8 cellular contexts compared by ENCODE assay signal in the genomic region with DNA sequence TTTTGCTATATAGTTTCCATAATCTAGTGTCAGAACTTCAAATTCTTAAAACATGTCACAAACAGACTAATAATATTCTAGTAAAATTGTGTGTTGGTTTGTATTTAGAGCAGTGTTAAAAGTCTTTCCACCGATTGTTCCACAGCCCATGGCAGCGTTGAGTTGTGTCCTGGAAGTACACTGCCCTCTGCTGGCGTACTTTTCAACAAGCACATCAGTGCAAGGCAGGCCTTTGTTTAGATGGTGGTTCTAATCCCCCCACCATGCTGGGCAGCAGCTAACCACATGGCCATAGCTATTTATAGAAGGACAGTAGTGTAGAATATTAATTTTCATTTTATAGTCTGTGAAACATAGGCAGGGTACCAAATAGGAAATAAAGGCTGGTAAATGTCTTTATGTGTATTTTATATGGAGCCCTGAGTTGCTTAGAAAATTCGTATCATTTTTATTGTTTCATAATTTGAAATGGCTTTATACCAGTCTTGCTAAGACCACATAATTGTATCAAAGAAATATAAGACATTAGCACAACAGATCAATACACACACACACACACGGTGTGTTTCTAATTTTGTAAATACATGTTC.
DNase-seq lines count a peak whose midpoint lies in the region; ATAC-seq and TF ChIP-seq lines count a peak whose summit lies in the region.

No MANE protein-coding gene starts in this region.

- intact Hi-C loops in PC-9 (cut with micrococcal nuclease; ENCODE audit: unreplicated experiment), result loop anchor here (1.0 kb wide), 3 partner anchors 145 to 964 kb away; no protein-coding TSS in a partner anchor

- H2AFZ ChIP-seq in Karpas-422 (ENCODE audit: low read length) (no peak overlapping the region; the same call in 1 of the 2 replicates), PC-9 (no peak overlapping the region), neuronal stem cell (ENCODE audit: low read length) (no peak overlapping the region)

- H3K27ac ChIP-seq in Karpas-422 (ENCODE audit: low read length), result no peak overlapping the region
- H3K27ac ChIP-seq in PC-9, result no peak overlapping the region
- H3K27ac ChIP-seq in neuronal stem cell (replicated peaks; ENCODE audit: low read length), result no peak overlapping the region

- POLR2A ChIA-PET in PC-9 (lab: Charles Lee; ENCODE audit: unreplicated experiment), result no interaction called here

- BruUV-seq in PC-9 (replicated peaks; lab: Mats Ljungman, UMichigan), result no TSS peak

- no peak overlapping the region for H2BK5ac ChIP-seq in neuronal stem cell (ENCODE audit: low read length)

- CTCF ChIA-PET in PC-9 (lab: Charles Lee), result interaction anchor here (1.0 to 1.3 kb wide), 2 partner anchors 146 to 156 kb away, joined by 3 read pairs; no protein-coding TSS in a partner anchor

- H3K36me3 ChIP-seq in Karpas-422 (ENCODE audit: insufficient read depth, low read length) (no peaks in the 10 kb centered on the region), PC-9 (ENCODE audit: low read depth) (no peaks in the 10 kb centered on the region), neuronal stem cell (replicated peaks in 1 of 2; ENCODE audit: control insufficient read depth in 2 of 2, insufficient read depth in 2 of 2, low read length in 2 of 2) (no peaks in the 10 kb centered on the region)

- no peak overlapping the region for H3K4ac ChIP-seq in neuronal stem cell (ENCODE audit: low read length)

- H3K27me3 ChIP-seq in Karpas-422 (ENCODE audit: low read length), result no peaks in the 10 kb centered on the region
- H3K27me3 ChIP-seq in PC-9 (ENCODE audit: insufficient read depth, low read depth), result no peaks in the 10 kb centered on the region
- peaks cover 0 to 3% (median 0%) of the 10 kb centered on the region in 3 experiments for H3K27me3 ChIP-seq in neuronal stem cell (ENCODE audit: control insufficient read depth in 3 of 3, insufficient read depth in 3 of 3, low read depth in 1 of 3, low read length in 3 of 3)

- no peak overlapping the region for H3K14ac ChIP-seq in neuronal stem cell (ENCODE audit: low read length)

- peak; percentile 93 for ATAC-seq in GM21737 (IDR thresholded peaks at IDR 0.05; ENCODE audit: unreplicated experiment)

- H3K79me2 ChIP-seq in Karpas-422 (ENCODE audit: low read length) (no peaks in the 10 kb centered on the region), PC-9 (ENCODE audit: low read depth) (no peaks in the 10 kb centered on the region)

- H3K9ac ChIP-seq in Karpas-422 (ENCODE audit: low read length) (no peak overlapping the region), neuronal stem cell (ENCODE audit: low read depth, low read length, poor library complexity) (no peak overlapping the region)

- H3F3A ChIP-seq in PC-9 (ENCODE audit: insufficient read depth, low read depth), result no peaks in the 10 kb centered on the region

- H3K9me2 ChIP-seq in Karpas-422 (replicated peaks; ENCODE audit: insufficient read depth, low read length) (no peaks in the 10 kb centered on the region), PC-9 (ENCODE audit: insufficient read depth) (no peaks in the 10 kb centered on the region)

- peak overlapping the region; percentile 52 for H3K27ac Mint-ChIP-seq in type B pancreatic cell

- H3K79me1 ChIP-seq in neuronal stem cell (ENCODE audit: low read depth, low read length), result no peaks in the 10 kb centered on the region

- H3K36me3 Mint-ChIP-seq in type B pancreatic cell, result no peaks in the 10 kb centered on the region

- no peak overlapping the region for H2BK120ac ChIP-seq in neuronal stem cell (ENCODE audit: low read depth, low read length)

- H2BK12ac ChIP-seq in neuronal stem cell (ENCODE audit: low read length), result no peak overlapping the region

- no peaks in the 10 kb centered on the region for H3K9me3 Mint-ChIP-seq in type B pancreatic cell

- no peak overlapping the region for H2BK15ac ChIP-seq in neuronal stem cell (ENCODE audit: low read length)

- no peak overlapping the region for H3K23ac ChIP-seq in neuronal stem cell (ENCODE audit: low read depth, low read length, poor library complexity)

- no peak overlapping the region for H3K4me2 ChIP-seq in Karpas-422 (ENCODE audit: low read depth, low read length, poor library complexity, severe bottlenecking)
- H3K4me2 ChIP-seq in PC-9, result no peak overlapping the region
- H3K4me2 ChIP-seq in neuronal stem cell (ENCODE audit: insufficient read depth, low read length, poor library complexity, severe bottlenecking), result no peak overlapping the region

- H3K4me1 Mint-ChIP-seq in type B pancreatic cell (ENCODE audit: unreplicated experiment), result peaks cover 30% of the 10 kb centered on the region

- H4K91ac ChIP-seq in neuronal stem cell (ENCODE audit: low read depth, low read length, poor library complexity), result no peak overlapping the region

- no peak overlapping the region for H2AK5ac ChIP-seq in neuronal stem cell (ENCODE audit: low read depth, low read length)

- H3K4me1 ChIP-seq in Karpas-422 (ENCODE audit: low read length) (peaks cover 6% of the 10 kb centered on the region), PC-9 (replicated peaks; ENCODE audit: insufficient read depth) (peaks cover 7% of the 10 kb centered on the region; the same call in 1 of the 2 replicates), neuronal stem cell (ENCODE audit: control insufficient read depth in 2 of 2, insufficient read depth in 1 of 2, low read depth in 1 of 2, low read length in 2 of 2) (peaks cover 0 to 1% of the 10 kb centered on the region in 2 donors)

- H4K8ac ChIP-seq in neuronal stem cell (ENCODE audit: low read depth, low read length), result no peak overlapping the region

- no peak overlapping the region for H3K4me3 Mint-ChIP-seq in type B pancreatic cell

- peak; percentile 80 for TF ChIP-seq CTCF in PC-9 (conservative IDR thresholded peaks at IDR 0.05)
- TF ChIP-seq CTCF in type B pancreatic cell (conservative IDR thresholded peaks at IDR 0.05), result peak; percentile 93

- no peaks in the 10 kb centered on the region for H4K20me1 ChIP-seq in Karpas-422 (ENCODE audit: insufficient read depth, low read depth, low read length)
- H4K20me1 ChIP-seq in PC-9 (ENCODE audit: insufficient read depth), result no peaks in the 10 kb centered on the region

- H3K9me3 ChIP-seq in Karpas-422 (ENCODE audit: low read length), result peaks cover 3% of the 10 kb centered on the region; the same call in 1 of the 2 replicates
- no peaks in the 10 kb centered on the region for H3K9me3 ChIP-seq in PC-9 (ENCODE audit: insufficient read depth, low read depth)
- H3K9me3 ChIP-seq in neuronal stem cell (replicated peaks in 1 of 2; ENCODE audit: control insufficient read depth in 2 of 2, insufficient read depth in 1 of 2, low read depth in 1 of 2, low read length in 2 of 2), result peaks cover 0 to 8% of the 10 kb centered on the region in 2 donors

- H3K4me3 ChIP-seq in Karpas-422 (ENCODE audit: low read length), result no peak overlapping the region
- H3K4me3 ChIP-seq in PC-9, result no peak overlapping the region
- H3K4me3 ChIP-seq in neuronal stem cell (ENCODE audit: low read length in 2 of 2), result no peak overlapping the region

- no peak overlapping the region for H3K18ac ChIP-seq in neuronal stem cell (ENCODE audit: low read length)

- no CpG with 5 or more reads among the region's 5 CpGs for WGBS in neuronal stem cell (ENCODE audit: extremely low coverage in 2 of 2, insufficient read length in 2 of 2, insufficient replicate concordance in 1 of 2), 2 donors

- H3K27me3 Mint-ChIP-seq in type B pancreatic cell, result no peaks in the 10 kb centered on the region

- peak; percentile 79 for DNase-seq in ELF-1 (ENCODE audit: low read depth, low spot score)
- DNase-seq in Karpas-422, result peak; percentile 93
- peak in 1 of 2 experiments; percentile 45 for DNase-seq in PC-9
- DNase-seq in activated T-cell treated with anti-CD3 and anti-CD28 coated beads, Interleukin-2, amount 50 U/mL, for 48 hours, result peak; percentile 47 to 59
- peak; percentile 79 for DNase-seq in fibroblast of peridontal ligament (ENCODE audit: extremely low read depth)
- DNase-seq in neuronal stem cell (ENCODE audit: low spot score), result peak; percentile 84
- DNase-seq in type B pancreatic cell (ENCODE audit: extremely low spot score, unreplicated experiment), result peak; percentile 72
